In genomic region chr7:103338864-103339263, GRCh38 we compare ENCODE assay signal across 19 cellular contexts.
"Had no signal": no experiment of that assay in that cellular context is flagged by ENCODE, and none has a peak within 500 bp of the region (broad histone marks: within the 10 kb centered on the region; RNA-seq: fewer than 3 reads in every experiment).

No MANE protein-coding gene starts in this region.

- H3K27me3 Mint-ChIP-seq: naive thymus-derived CD4-positive, alpha-beta T cell; stimulated activated naive B cell treated with anti-CD40 and anti-IgM and Interleukin-4, amounts not matched to agents 10 μg/mL and 1 μg/mL and 100 μg/mL, for 72 hours; stimulated activated naive CD8-positive, alpha-beta T cell treated with anti-CD3 and anti-CD28 coated beads, Interleukin-15, amount 100 ng/mL, for 72 hours had no signal

- DNase-seq: colonic mucosa; effector CD4-positive, alpha-beta T cell; endodermal cell; heart right ventricle; hypothalamus; kidney glomerular epithelial cell; naive thymus-derived CD4-positive, alpha-beta T cell; nephron progenitor cell; retina; right lobe of liver; stimulated activated CD4-positive, alpha-beta T cell treated with anti-CD3 and anti-CD28 coated beads, Interleukin-15, amount 100 ng/mL, for 24 hours; stimulated activated CD4-positive, alpha-beta T cell treated with anti-CD3 and anti-CD28 coated beads, Interleukin-1b, Interleukin-23, amount 100 ng/mL, for 48 hours; stimulated activated CD4-positive, alpha-beta T cell treated with anti-CD3 and anti-CD28 coated beads, Interleukin-4, amount 100 ng/mL, for 24 hours; stimulated activated naive B cell treated with anti-CD40 and anti-IgM and Interleukin-4, amounts not matched to agents 10 μg/mL and 1 μg/mL and 100 μg/mL, for 72 hours; stimulated activated naive CD8-positive, alpha-beta T cell treated with anti-CD3 and anti-CD28 coated beads, Interleukin-15, amount 100 ng/mL, for 72 hours; testis had no signal

- H3K9ac ChIP-seq: parathyroid adenoma had no signal

- ATAC-seq: heart right ventricle; naive thymus-derived CD4-positive, alpha-beta T cell; right lobe of liver; stimulated activated naive B cell treated with anti-CD40 and anti-IgM and Interleukin-4, amounts not matched to agents 10 μg/mL and 1 μg/mL and 100 μg/mL, for 72 hours; stimulated activated naive CD8-positive, alpha-beta T cell treated with anti-CD3 and anti-CD28 coated beads, Interleukin-15, amount 100 ng/mL, for 72 hours had no signal

- H3K4me1 ChIP-seq: prostate gland had no signal

- H3K4me3 ChIP-seq: colonic mucosa, heart right ventricle, prostate gland, right lobe of liver, testis, tibial nerve had no signal

- H2AFZ ChIP-seq: parathyroid adenoma had no signal

- H3K27ac Mint-ChIP-seq: nephron progenitor cell; stimulated activated naive B cell treated with anti-CD40 and anti-IgM and Interleukin-4, amounts not matched to agents 10 μg/mL and 1 μg/mL and 100 μg/mL, for 72 hours had no signal

- H3K4me3 Mint-ChIP-seq: endodermal cell; naive thymus-derived CD4-positive, alpha-beta T cell; nephron progenitor cell; stimulated activated naive B cell treated with anti-CD40 and anti-IgM and Interleukin-4, amounts not matched to agents 10 μg/mL and 1 μg/mL and 100 μg/mL, for 72 hours; stimulated activated naive CD8-positive, alpha-beta T cell treated with anti-CD3 and anti-CD28 coated beads, Interleukin-15, amount 100 ng/mL, for 72 hours had no signal

- H3K27me3 ChIP-seq: colonic mucosa, heart right ventricle, right lobe of liver, testis, tibial nerve had no signal

- H3K27ac ChIP-seq: colonic mucosa, heart right ventricle, parathyroid adenoma, prostate gland, right lobe of liver, testis, tibial nerve had no signal

- H3K36me3 ChIP-seq: colonic mucosa had no signal

- H3K4me1 Mint-ChIP-seq: endodermal cell had no signal

- H3K9me3 ChIP-seq: colonic mucosa, heart right ventricle, prostate gland, right lobe of liver, testis, tibial nerve had no signal

- H3K9me3 Mint-ChIP-seq: endodermal cell; nephron progenitor cell; stimulated activated naive B cell treated with anti-CD40 and anti-IgM and Interleukin-4, amounts not matched to agents 10 μg/mL and 1 μg/mL and 100 μg/mL, for 72 hours; stimulated activated naive CD8-positive, alpha-beta T cell treated with anti-CD3 and anti-CD28 coated beads, Interleukin-15, amount 100 ng/mL, for 72 hours had no signal
